Comparison of ENCODE assay signal across 8 cellular contexts in genomic region chrX:56726609-56727008, GRCh38. TPM values are rescaled to one million over a fixed set of nuclear protein-coding genes. Genes with fewer than 3 reads are reported as not detected.
DNase-seq lines count a peak whose midpoint lies in the region; ATAC-seq, FAIRE-seq and TF ChIP-seq lines count a peak whose summit lies in the region.

No MANE protein-coding gene starts in this region.

- H3K27me3 ChIP-seq in ascending aorta: no peaks in the 10 kb centered on the region

- no peaks in the 10 kb centered on the region for H3K9me3 ChIP-seq in ascending aorta

- no peaks in the 10 kb centered on the region for H3K36me3 Mint-ChIP-seq in HFFc6 (ENCODE audit: low read depth)

- no peaks in the 10 kb centered on the region for H3K36me3 ChIP-seq in ascending aorta

- no peak for FAIRE-seq in HTR-8/SVneo (lab: Jason Lieb, UNC)

- ATAC-seq in HG02642 (IDR thresholded peaks at IDR 0.05; ENCODE audit: poor library complexity, unreplicated experiment): no peak

- no peaks in the 10 kb centered on the region for H3K4me1 ChIP-seq in ascending aorta

- DNase-seq in activated gamma-delta T cell treated with Interleukin-2 at 50 U/mL for 16 hours: peak; percentile 18
- DNase-seq in activated gamma-delta T cell (lab: John Stamatoyannopoulos, UW): no peak
- peak; percentile 30 for DNase-seq in HFFc6
- DNase-seq in NCI-H2227 treated with DMSO at 0.1 percent for 48 hours (lab: John Stamatoyannopoulos, UW): peak; percentile 62
- DNase-seq in ascending aorta (ENCODE audit: low spot score in 2 of 2): no peak
- DNase-seq in kidney tubule cell (ENCODE audit: low spot score): peak; percentile 58
- DNase-seq in HTR-8/SVneo (ENCODE audit: insufficient read length, low spot score): no peak

- no peak overlapping the region for H3K4me3 Mint-ChIP-seq in HFFc6

- intact Hi-C loops in ascending aorta (cut with DNase I): loop anchor here (5.0 kb wide), 2 partner anchors 164 to 494 kb away; partner anchors contain the start of genes KLF8 and UBQLN2

- TF ChIP-seq CTCF in HFFc6 (IDR thresholded peaks at IDR 0.05): peak; percentile 72
- peak; percentile 16 to 64 (median 52) for TF ChIP-seq CTCF in ascending aorta (IDR thresholded peaks at IDR 0.05)

- peaks cover 4% of the 10 kb centered on the region for H3K27me3 Mint-ChIP-seq in HFFc6 (ENCODE audit: insufficient read depth)

- peaks cover 16% of the 10 kb centered on the region for H3K4me1 Mint-ChIP-seq in HFFc6 (ENCODE audit: low read depth)

- H3K4me3 ChIP-seq in ascending aorta: no peak overlapping the region

- no peaks in the 10 kb centered on the region for H3K9me3 Mint-ChIP-seq in HFFc6

- H3K27ac ChIP-seq in ascending aorta: no peak overlapping the region

- H3K27ac Mint-ChIP-seq in HFFc6: no peak overlapping the region

RNA-seq across cellular contexts. Expression of gene NBDY, which starts 2.4 kb away (rescaled TPM):
- 10 to 100 TPM; 61.2 to 78.7 (median 68.3) TPM for total RNA-seq in HFFc6 (2021; fragmentation: NEBNext Ultra II Directional; extraction: Animal tissue kit (Norgen Biotek cat#: 25700))
- total RNA-seq in ascending aorta: 15.4 TPM

Comparison
In these comparisons a context has a peak if more than half of its experiments do, and no peak if none do; other contexts are left out.
1. DNase-seq: peak in activated gamma-delta T cell treated with Interleukin-2 at 50 U/mL for 16 hours (single experiment), HFFc6 (single experiment), NCI-H2227 treated with DMSO at 0.1 percent for 48 hours (single experiment) and kidney tubule cell (single experiment); none in activated gamma-delta T cell (single experiment), ascending aorta (0 of 2) and HTR-8/SVneo (single experiment).